Comparison of ENCODE assay signal across 18 cellular contexts in genomic region chr2:112700004-112700667, GRCh38. TPM values are rescaled to one million over a fixed set of nuclear protein-coding genes. Genes with fewer than 3 reads are reported as not detected.
DNase-seq lines count a peak whose midpoint lies in the region; ATAC-seq and TF ChIP-seq lines count a peak whose summit lies in the region.
"Had no signal": no experiment of that assay in that cellular context is flagged by ENCODE, and none has a peak within 500 bp of the region (broad histone marks: within the 10 kb centered on the region; RNA-seq: fewer than 3 reads in every experiment).

No MANE protein-coding gene starts in this region.

- no peaks in the 10 kb centered on the region for H3K27me3 Mint-ChIP-seq in stimulated activated memory B cell treated with anti-CD40 and anti-IgM and Interleukin-4, amounts not matched to agents 10 μg/mL and 1 μg/mL and 100 μg/mL, for 72 hours

- ATAC-seq in right cardiac atrium (peak; percentile 24 to 25), GM19455 (IDR thresholded peaks at IDR 0.05; ENCODE audit: unreplicated experiment) (no peak), HG03439 (IDR thresholded peaks at IDR 0.05; ENCODE audit: unreplicated experiment) (no peak), omental fat pad (ENCODE audit: low FRiP score) (no peak)
- ATAC-seq in stimulated activated memory B cell treated with anti-CD40 and anti-IgM and Interleukin-4, amounts not matched to agents 10 μg/mL and 1 μg/mL and 100 μg/mL, for 72 hours: peak; percentile 41

- no peak for TF ChIP-seq POLR2A in Peyer's patch (IDR thresholded peaks at IDR 0.05)

- 71% methylated on average over 3 of the region's 3 CpGs for WGBS in right cardiac atrium

- TF ChIP-seq CTCF in HL-60 (IDR thresholded peaks at IDR 0.05; ENCODE audit: insufficient read depth, low read length) (no peak), Peyer's patch (IDR thresholded peaks at IDR 0.05) (no peak), omental fat pad (IDR thresholded peaks at IDR 0.05) (no peak)

- H3K4me3 ChIP-seq in HL-60 (replicated peaks; ENCODE audit: insufficient read depth, low read length) (no peak overlapping the region), Peyer's patch (no peak overlapping the region), right cardiac atrium (ENCODE audit: low read length) (no peak overlapping the region)

- H3K27me3 ChIP-seq in HL-60 (ENCODE audit: insufficient read depth, poor library complexity, severe bottlenecking) (no peaks in the 10 kb centered on the region), Peyer's patch (no peaks in the 10 kb centered on the region), right cardiac atrium (ENCODE audit: control insufficient read depth, insufficient read depth) (no peaks in the 10 kb centered on the region)

- H3K36me3 Mint-ChIP-seq in stimulated activated memory B cell treated with anti-CD40 and anti-IgM and Interleukin-4, amounts not matched to agents 10 μg/mL and 1 μg/mL and 100 μg/mL, for 72 hours: no peaks in the 10 kb centered on the region

- no peak overlapping the region for H3K4me3 Mint-ChIP-seq in stimulated activated memory B cell treated with anti-CD40 and anti-IgM and Interleukin-4, amounts not matched to agents 10 μg/mL and 1 μg/mL and 100 μg/mL, for 72 hours

- H3K27ac ChIP-seq in HL-60 (replicated peaks) (peak overlapping the region; percentile 73), Peyer's patch (peak overlapping the region in 3 of 4 donors; percentile 36 to 53 (median 40)), right cardiac atrium (ENCODE audit: low read length) (no peak overlapping the region)

- no peaks in the 10 kb centered on the region for H3K9me3 Mint-ChIP-seq in stimulated activated memory B cell treated with anti-CD40 and anti-IgM and Interleukin-4, amounts not matched to agents 10 μg/mL and 1 μg/mL and 100 μg/mL, for 72 hours
- H3K9me3 Mint-ChIP-seq: immature natural killer cell had no signal

- H3K4me1 ChIP-seq in Peyer's patch: no peaks in the 10 kb centered on the region
- no peaks in the 10 kb centered on the region for H3K4me1 ChIP-seq in right cardiac atrium (ENCODE audit: control insufficient read depth, insufficient read depth, low read length)

- intact Hi-C loops in right cardiac atrium (cut with DNase I): no loop called here

- H3K9me3 ChIP-seq in Peyer's patch (no peaks in the 10 kb centered on the region), right cardiac atrium (ENCODE audit: control insufficient read depth, low read length) (no peaks in the 10 kb centered on the region)

- H3K4me1 Mint-ChIP-seq in stimulated activated memory B cell treated with anti-CD40 and anti-IgM and Interleukin-4, amounts not matched to agents 10 μg/mL and 1 μg/mL and 100 μg/mL, for 72 hours: peaks cover 51% of the 10 kb centered on the region

- peak; percentile 66 to 69 for DNase-seq in HL-60 (ENCODE audit: low read depth in 1 of 2, low spot score in 1 of 2)
- no peak for DNase-seq in Peyer's patch
- DNase-seq in right cardiac atrium: no peak
- DNase-seq in superior temporal gyrus (ENCODE audit: extremely low spot score): no peak
- no peak for DNase-seq in omental fat pad (ENCODE audit: low spot score)
- DNase-seq: activated gamma-delta T cell; DMS79; effector CD8-positive, alpha-beta T cell; foreskin fibroblast; immature natural killer cell; NCI-H1436 treated with DMSO at 0.1 percent for 48 hours; stimulated activated CD4-positive, alpha-beta T cell treated with anti-CD3 and anti-CD28 coated beads, Interleukin-1b, Interleukin-23, amount 100 ng/mL, for 48 hours had no signal

- no peaks in the 10 kb centered on the region for H3K36me3 ChIP-seq in Peyer's patch

- H3K27ac Mint-ChIP-seq in stimulated activated memory B cell treated with anti-CD40 and anti-IgM and Interleukin-4, amounts not matched to agents 10 μg/mL and 1 μg/mL and 100 μg/mL, for 72 hours: peak overlapping the region; percentile 83
- H3K27ac Mint-ChIP-seq: progenitor cell of endocrine pancreas had no signal

RNA-seq across cellular contexts. Expression of gene NT5DC4, which starts 20.7 kb away (rescaled TPM):
- total RNA-seq in Peyer's patch: 1 to 10 TPM in 1 of 4 donors, not detected in 3; 5.8 TPM
- total RNA-seq in right cardiac atrium: not detected
- not detected for polyA plus RNA-seq in right cardiac atrium
- under 1 TPM in 1 of 4 donors, not detected in 3; 0.56 TPM for total RNA-seq in omental fat pad
- total RNA-seq: activated CD8-positive, alpha-beta memory T cell treated with anti-CD3 and anti-CD28 coated beads for 36 hours; progenitor cell of endocrine pancreas had no signal
- polyA plus RNA-seq: BJ had no signal

RNA-seq across cellular contexts. Expression of gene SLC20A1, which starts 54.4 kb away (rescaled TPM):
- total RNA-seq in Peyer's patch (100 to 1,000 TPM in 3 of 4 donors, 10 to 100 TPM in 1; 48.7 to 143 (median 122) TPM), right cardiac atrium (10 to 100 TPM; 14.2 to 24.2 (median 15.6) TPM), omental fat pad (100 to 1,000 TPM in 2 of 4 donors, 10 to 100 TPM in 2; 33.1 to 299 (median 88.2) TPM)
- polyA plus RNA-seq in right cardiac atrium: 8.6 TPM

Comparison
In these comparisons a context has a peak if more than half of its experiments do, and no peak if none do; other contexts are left out.
1. DNase-seq: peak in HL-60 (2 of 2); none in Peyer's patch (0 of 3), right cardiac atrium (0 of 3), superior temporal gyrus (single experiment) and omental fat pad (single experiment).
2. ATAC-seq: peak in right cardiac atrium (2 of 2) and stimulated activated memory B cell treated with anti-CD40 and anti-IgM and Interleukin-4, amounts not matched to agents 10 μg/mL and 1 μg/mL and 100 μg/mL, for 72 hours (single experiment); none in GM19455 (single experiment), HG03439 (single experiment) and omental fat pad (single experiment).